In genomic region chr11:82701847-82702520, GRCh38 we compare ENCODE assay signal across 8 cellular contexts. TPM values are rescaled to one million over a fixed set of nuclear protein-coding genes. Genes with fewer than 3 reads are reported as not detected.
A peak's percentile ranks its signal among the peaks of the same experiment; 100 is the strongest.
DNase-seq lines count a peak whose midpoint lies in the region; ATAC-seq, FAIRE-seq and TF ChIP-seq lines count a peak whose summit lies in the region.

No MANE protein-coding gene starts in this region.

- H3K79me2 ChIP-seq in neural progenitor cell (ENCODE audit: low read depth) = no peaks in the 10 kb centered on the region

- H3K27ac ChIP-seq in neural progenitor cell = no peak overlapping the region

- FAIRE-seq in RCC 7860 (lab: Jason Lieb, UNC) = no peak

- no peak for ATAC-seq in HG03108 (IDR thresholded peaks at IDR 0.05; ENCODE audit: unreplicated experiment)

- TF ChIP-seq CTCF in choroid plexus epithelial cell (conservative IDR thresholded peaks at IDR 0.05; ENCODE audit: low read depth, low read length) = peak; percentile 76
- TF ChIP-seq CTCF in neural progenitor cell (IDR thresholded peaks at IDR 0.05) = peak; percentile 96

- H3K9me3 Mint-ChIP-seq in neural progenitor cell = no peaks in the 10 kb centered on the region

- H3K9me3 ChIP-seq in neural progenitor cell (ENCODE audit: low read depth) = no peaks in the 10 kb centered on the region

- H3K4me3 Mint-ChIP-seq in neural progenitor cell = no peak overlapping the region

- H3K27me3 ChIP-seq in H7 (ENCODE audit: control insufficient read depth, insufficient read depth, low read length) (no peaks in the 10 kb centered on the region), neural progenitor cell (no peaks in the 10 kb centered on the region)

- no peak overlapping the region for H3K9ac ChIP-seq in neural progenitor cell

- H3K4me1 Mint-ChIP-seq in neural progenitor cell = no peaks in the 10 kb centered on the region

- H3K36me3 ChIP-seq in H7 (replicated peaks; ENCODE audit: control insufficient read depth, insufficient read depth, low read length) (no peaks in the 10 kb centered on the region), neural progenitor cell (no peaks in the 10 kb centered on the region)

- no peaks in the 10 kb centered on the region for H3K36me3 Mint-ChIP-seq in neural progenitor cell

- peaks cover 5% of the 10 kb centered on the region for H3K27me3 Mint-ChIP-seq in neural progenitor cell (ENCODE audit: insufficient read depth, low read depth)

- no peaks in the 10 kb centered on the region for H3F3A ChIP-seq in neural progenitor cell (ENCODE audit: low read depth)

- H3K4me2 ChIP-seq in neural progenitor cell = no peak overlapping the region

- H3K4me3 ChIP-seq in H7 (ENCODE audit: insufficient read depth, low read depth, low read length) (no peak overlapping the region), choroid plexus epithelial cell (ENCODE audit: low read depth, low read length) (no peak overlapping the region), neural progenitor cell (no peak overlapping the region)

- H2AFZ ChIP-seq in neural progenitor cell (replicated peaks) = no peak overlapping the region

- H3K4me1 ChIP-seq in neural progenitor cell = no peaks in the 10 kb centered on the region

- no peak overlapping the region for H3K27ac Mint-ChIP-seq in neural progenitor cell

- H4K20me1 ChIP-seq in neural progenitor cell (ENCODE audit: low read depth) = no peaks in the 10 kb centered on the region

- DNase-seq in stimulated activated CD4-positive, alpha-beta T cell treated with anti-CD3 and anti-CD28 coated beads, Interleukin-12 subunit alpha, Interleukin-12 subunit beta, amount 100 ng/mL, for 48 hours (ENCODE audit: low read depth in 2 of 3, low spot score in 1 of 3) = peak in 2 of 3 donors; percentile 11 to 37
- DNase-seq in stimulated activated CD4-positive, alpha-beta T cell treated with anti-CD3 and anti-CD28 coated beads, Interleukin-4, amount 100 ng/mL, for 24 hours = no peak
- peak; percentile 35 for DNase-seq in H7
- peak; percentile 26 for DNase-seq in NCI-H526 treated with DMSO at 0.1 percent for 48 hours (lab: John Stamatoyannopoulos, UW)
- DNase-seq in choroid plexus epithelial cell (ENCODE audit: low read depth) = peak; percentile 65
- DNase-seq in neural progenitor cell (ENCODE audit: low spot score) = peak; percentile 74
- no peak for DNase-seq in RCC 7860 (ENCODE audit: low spot score)

RNA-seq across cellular contexts. Expression of gene FAM181B, which starts 31.7 kb away (rescaled TPM):
- 1.1 and 1.4 TPM in 2 replicates for total RNA-seq in H7 (2014; rRNA removed; shearing (Covaris generic))
- 0.09 TPM in 1 of 2 replicates, not detected in the other for total RNA-seq in neural progenitor cell (ENCODE audit: low replicate concordance)

Comparison
In these comparisons a context has a peak if more than half of its experiments do, and no peak if none do; other contexts are left out.
1. DNase-seq: peak in stimulated activated CD4-positive, alpha-beta T cell treated with anti-CD3 and anti-CD28 coated beads, Interleukin-12 subunit alpha, Interleukin-12 subunit beta, amount 100 ng/mL, for 48 hours (2 of 3), H7 (single experiment), NCI-H526 treated with DMSO at 0.1 percent for 48 hours (single experiment), choroid plexus epithelial cell (single experiment) and neural progenitor cell (single experiment); none in stimulated activated CD4-positive, alpha-beta T cell treated with anti-CD3 and anti-CD28 coated beads, Interleukin-4, amount 100 ng/mL, for 24 hours (single experiment) and RCC 7860 (single experiment).